Comparison of ENCODE assay signal across 25 cellular contexts in genomic region chr6:98601697-98602096, GRCh38.
"Had no signal": no experiment of that assay in that cellular context is flagged by ENCODE, and none has a peak within 500 bp of the region (broad histone marks: within the 10 kb centered on the region; RNA-seq: fewer than 3 reads in every experiment).

No MANE protein-coding gene starts in this region.

- H3K36me3 ChIP-seq: breast epithelium had no signal

- H3K4me1 ChIP-seq: breast epithelium had no signal

- FAIRE-seq: RCC 7860 had no signal

- H3K4me3 ChIP-seq: breast epithelium had no signal

- H3K4me3 Mint-ChIP-seq: activated B cell treated with CpG ODN at 0.5 μM for 24 hours; activated CD4-positive, alpha-beta T cell treated with anti-CD3 and anti-CD28 coated beads, Interleukin-2, amount 10 ng/mL, durations not matched to agents 24 days and 14 days; activated CD8-positive, alpha-beta memory T cell treated with anti-CD3 and anti-CD28 coated beads, Interleukin-2, amount 10 ng/mL, durations not matched to agents 7 days and 5 days; activated naive CD4-positive, alpha-beta T cell treated with anti-CD3 and anti-CD28 coated beads, Interleukin-2, amount 50 U/mL, for 24 hours; activated T-cell treated with anti-CD3 and anti-CD28 coated beads, Interleukin-2, amount 50 U/mL, for 24 hours; activated T-helper 1 cell treated with anti-CD3 and anti-CD28 coated beads, Interleukin-12 subunit alpha, Interleukin-12 subunit beta, Interleukin-2, Interleukin-4 antibody, amounts not matched to agents 30 ng/mL and 10 ng/mL and 1 ng/mL, durations not matched to agents 14 hours and 24 hours and 36 hours; T-helper 17 cell had no signal

- H3K27me3 Mint-ChIP-seq: activated B cell treated with CpG ODN at 0.5 μM for 24 hours; activated CD4-positive, alpha-beta T cell treated with anti-CD3 and anti-CD28 coated beads, Interleukin-2, amount 10 ng/mL, durations not matched to agents 24 days and 14 days; activated CD8-positive, alpha-beta memory T cell treated with anti-CD3 and anti-CD28 coated beads, Interleukin-2, amount 10 ng/mL, durations not matched to agents 7 days and 5 days; activated naive CD4-positive, alpha-beta T cell treated with anti-CD3 and anti-CD28 coated beads, Interleukin-2, amount 50 U/mL, for 24 hours; activated T-cell treated with anti-CD3 and anti-CD28 coated beads, Interleukin-2, amount 50 U/mL, for 24 hours; T-helper 17 cell had no signal

- H3K27ac Mint-ChIP-seq: activated B cell treated with CpG ODN at 0.5 μM for 24 hours; activated CD4-positive, alpha-beta T cell treated with anti-CD3 and anti-CD28 coated beads, Interleukin-2, amount 10 ng/mL, durations not matched to agents 24 days and 14 days; activated CD8-positive, alpha-beta memory T cell treated with anti-CD3 and anti-CD28 coated beads, Interleukin-2, amount 10 ng/mL, durations not matched to agents 7 days and 5 days; activated naive CD4-positive, alpha-beta T cell treated with anti-CD3 and anti-CD28 coated beads, Interleukin-2, amount 50 U/mL, for 24 hours; activated T-cell treated with anti-CD3 and anti-CD28 coated beads, Interleukin-2, amount 50 U/mL, for 24 hours; activated T-helper 1 cell treated with anti-CD3 and anti-CD28 coated beads, Interleukin-12 subunit alpha, Interleukin-12 subunit beta, Interleukin-2, Interleukin-4 antibody, amounts not matched to agents 30 ng/mL and 10 ng/mL and 1 ng/mL, durations not matched to agents 14 hours and 24 hours and 36 hours; T-helper 17 cell had no signal

- H3K9me3 ChIP-seq: breast epithelium had no signal

- ATAC-seq: activated CD8-positive, alpha-beta memory T cell treated with anti-CD3 and anti-CD28 coated beads, Interleukin-2, amount 10 ng/mL, durations not matched to agents 7 days and 5 days; PC-3; T-helper 17 cell had no signal

- H3K36me3 Mint-ChIP-seq: activated CD8-positive, alpha-beta memory T cell treated with anti-CD3 and anti-CD28 coated beads, Interleukin-2, amount 10 ng/mL, durations not matched to agents 7 days and 5 days; activated naive CD4-positive, alpha-beta T cell treated with anti-CD3 and anti-CD28 coated beads, Interleukin-2, amount 50 U/mL, for 24 hours had no signal

- H3K4me1 Mint-ChIP-seq: activated B cell treated with CpG ODN at 0.5 μM for 24 hours; activated CD4-positive, alpha-beta T cell treated with anti-CD3 and anti-CD28 coated beads, Interleukin-2, amount 10 ng/mL, durations not matched to agents 24 days and 14 days; activated CD8-positive, alpha-beta memory T cell treated with anti-CD3 and anti-CD28 coated beads, Interleukin-2, amount 10 ng/mL, durations not matched to agents 7 days and 5 days; activated naive CD4-positive, alpha-beta T cell treated with anti-CD3 and anti-CD28 coated beads, Interleukin-2, amount 50 U/mL, for 24 hours; T-helper 17 cell had no signal

- H3K27ac ChIP-seq: breast epithelium had no signal

- H3K27me3 ChIP-seq: breast epithelium had no signal

- H3K9me3 Mint-ChIP-seq: activated B cell treated with CpG ODN at 0.5 μM for 24 hours; activated CD4-positive, alpha-beta T cell treated with anti-CD3 and anti-CD28 coated beads, Interleukin-2, amount 10 ng/mL, durations not matched to agents 24 days and 14 days; activated T-cell treated with anti-CD3 and anti-CD28 coated beads, Interleukin-2, amount 50 U/mL, for 24 hours; activated T-helper 1 cell treated with anti-CD3 and anti-CD28 coated beads, Interleukin-12 subunit alpha, Interleukin-12 subunit beta, Interleukin-2, Interleukin-4 antibody, amounts not matched to agents 30 ng/mL and 10 ng/mL and 1 ng/mL, durations not matched to agents 14 hours and 24 hours and 36 hours had no signal

- DNase-seq: activated B cell treated with CpG ODN at 0.5 μM for 24 hours; activated CD4-positive, alpha-beta T cell treated with anti-CD3 and anti-CD28 coated beads for 1 hour; activated CD4-positive, alpha-beta T cell treated with anti-CD3 and anti-CD28 coated beads, Interleukin-2, amount 10 ng/mL, durations not matched to agents 24 days and 14 days; activated CD4-positive, alpha-beta T cell treated with anti-CD3 and anti-CD28 coated beads, Interleukin-2, amount 50 U/mL, for 48 hours; activated CD8-positive, alpha-beta memory T cell treated with anti-CD3 and anti-CD28 coated beads, Interleukin-2, amount 10 ng/mL, durations not matched to agents 7 days and 5 days; activated effector memory CD4-positive, alpha-beta T cell treated with Interleukin-2 at 50 U/mL for 16 hours; activated naive CD4-positive, alpha-beta T cell; activated T-cell treated with anti-CD3 and anti-CD28 coated beads, Interleukin-2, amount 50 U/mL, for 24 hours; aorta; caudate nucleus; KG1; NCI-H1048; NCI-H1930; NCI-H345; NCI-H510A; NCI-H82; NK-92 treated with Interleukin-12 subunit alpha and Interleukin-12 subunit beta, amount 100 ng/mL, for 24 hours; PC-3; SHP77 treated with DMSO at 0.1 percent for 48 hours; T-helper 17 cell; T-helper 9 cell had no signal
